Comparison of ENCODE assay signal across 8 cellular contexts in the genomic region with DNA sequence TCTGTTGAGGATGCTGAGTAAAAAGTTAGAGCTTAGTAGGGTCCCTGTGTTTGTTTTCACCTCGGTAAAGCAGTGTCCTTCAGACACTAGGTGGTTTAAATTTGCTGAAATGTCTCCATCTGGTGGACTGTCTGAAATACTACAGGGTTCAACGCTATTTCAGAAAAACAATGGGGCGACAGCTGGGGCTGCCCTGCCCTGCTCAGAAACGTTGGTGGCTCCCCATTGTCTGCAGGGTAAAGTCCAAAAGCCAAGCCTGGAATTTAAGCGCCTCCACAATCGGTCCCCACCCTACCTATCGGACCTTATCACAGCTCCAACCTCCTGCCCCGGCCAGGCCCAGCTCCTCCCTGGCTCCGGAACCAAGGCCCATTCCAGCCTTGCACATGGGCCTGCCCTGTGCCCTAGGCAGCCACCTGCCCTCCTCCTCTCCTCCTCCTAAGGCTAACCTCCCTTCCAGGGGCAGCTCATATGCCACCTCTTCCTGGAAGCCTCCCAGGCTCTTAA. TPM values are rescaled to one million over a fixed set of nuclear protein-coding genes. Genes with fewer than 3 reads are reported as not detected.
DNase-seq lines count a peak whose midpoint lies in the region; ATAC-seq and TF ChIP-seq lines count a peak whose summit lies in the region.

No MANE protein-coding gene starts in this region.

- H3K36me3 ChIP-seq in iPS-20b (ENCODE audit: insufficient read depth, low read depth, low read length) (no peaks in the 10 kb centered on the region), spleen (no peaks in the 10 kb centered on the region)

- H3K4me3 Mint-ChIP-seq in HFFc6, result no peak overlapping the region
- H3K4me3 Mint-ChIP-seq in brain, result peak overlapping the region in 1 of 5 experiments; percentile 56

- 0 out of 2 replicates have a peak overlapping the region, but pooled peaks have one; percentile 13 for H3K9ac ChIP-seq in iPS-20b (ENCODE audit: low read depth, low read length)

- no peak for TF ChIP-seq POLR2A in spleen (IDR thresholded peaks at IDR 0.05)

- no peaks in the 10 kb centered on the region; the same call in 1 of the 2 replicates for H3K4me1 ChIP-seq in iPS-20b (ENCODE audit: insufficient read depth, low read length)
- H3K4me1 ChIP-seq in spleen, result peaks cover 11 to 46% (median 30%) of the 10 kb centered on the region in 6 donors

- H3K27ac Mint-ChIP-seq in HFFc6 (no peak overlapping the region), brain (peak overlapping the region in 3 of 5 experiments; percentile 45 to 74 (median 74))

- H3K4me1 Mint-ChIP-seq in HFFc6 (ENCODE audit: low read depth) (peaks cover 46% of the 10 kb centered on the region), brain (peaks cover 30% of the 10 kb centered on the region)

- H3K4me3 ChIP-seq in iPS-20b (ENCODE audit: low read length), result no peak overlapping the region
- H3K4me3 ChIP-seq in spleen, result no peak overlapping the region

- H3K27me3 ChIP-seq in iPS-20b (ENCODE audit: insufficient read depth, low read length) (no peaks in the 10 kb centered on the region), spleen (replicated peaks in 1 of 7) (no peaks in the 10 kb centered on the region)

- intact Hi-C loops in spleen (cut with DNase I; ENCODE audit: low total_unique reads), result loop anchor here (5.0 to 10.0 kb wide), 3 partner anchors 75 to 343 kb away; a partner anchor contains a TSS

- 23 to 29% (median 27%) methylated on average over 9 of the region's 9 CpGs for WGBS in spleen, 5 donors

- H3K36me3 Mint-ChIP-seq in HFFc6 (ENCODE audit: low read depth), result no peaks in the 10 kb centered on the region
- H3K36me3 Mint-ChIP-seq in brain, result no peaks in the 10 kb centered on the region

- H3K9me3 ChIP-seq in iPS-20b (ENCODE audit: insufficient read depth, low read depth, low read length) (no peaks in the 10 kb centered on the region), spleen (no peaks in the 10 kb centered on the region)

- TF ChIP-seq CTCF in HFFc6 (IDR thresholded peaks at IDR 0.05) (peak; percentile 94), brain (conservative IDR thresholded peaks at IDR 0.05) (peak; percentile 91 to 93), spleen (IDR thresholded peaks at IDR 0.05 in 8 of 11, conservative IDR thresholded peaks at IDR 0.05 in 3 of 11) (peak; percentile 49 to 85 (median 79))

- H3K27me3 Mint-ChIP-seq in HFFc6 (ENCODE audit: insufficient read depth) (peaks cover 7% of the 10 kb centered on the region; the same call in 1 of the 2 replicates), brain (peaks cover 3% of the 10 kb centered on the region)

- no peak for ATAC-seq in HG02840 (IDR thresholded peaks at IDR 0.05; ENCODE audit: low FRiP score, unreplicated experiment)
- no peak for ATAC-seq in GM21619 (IDR thresholded peaks at IDR 0.05; ENCODE audit: unreplicated experiment)

- H3K27ac ChIP-seq in iPS-20b (ENCODE audit: low read length) (no peak overlapping the region), spleen (peak overlapping the region in 5 of 8 donors; percentile 8 to 59 (median 46))

- peak; percentile 47 for DNase-seq in Daoy (ENCODE audit: low read depth)
- DNase-seq in HFFc6, result peak; percentile 37
- DNase-seq in OCI-M1 (lab: John Stamatoyannopoulos, UW), result peak; percentile 58
- no peak for DNase-seq in spleen

- H3K9me3 Mint-ChIP-seq in HFFc6, result no peaks in the 10 kb centered on the region
- H3K9me3 Mint-ChIP-seq in brain, result peaks cover 0 to 3% (median 0%) of the 10 kb centered on the region in 5 experiments

RNA-seq across cellular contexts. Expression of a gene that starts 4.3 kb away (rescaled TPM):
- total RNA-seq in Daoy (2014; rRNA removed; shearing (Covaris generic)), result 20.3 and 22.2 TPM in 2 replicates
- total RNA-seq in HFFc6 (2021; fragmentation: NEBNext Ultra II Directional; extraction: Animal tissue kit (Norgen Biotek cat#: 25700)), result 10 to 100 TPM in 4 of 6 experiments, 1 to 10 TPM in 2; 9.3 to 15.5 (median 10.9) TPM
- polyA plus RNA-seq in brain (ENCODE audit: insufficient read depth, low read depth, low replicate concordance), result 7.4 TPM
- total RNA-seq in spleen, result 10 to 100 TPM; 10.6 to 21.5 (median 17.8) TPM
- 10 to 100 TPM; 12.6 to 14.3 (median 13.2) TPM for polyA plus RNA-seq in spleen
